26 cellular contexts compared by ENCODE assay signal in genomic region chr4:110702326-110702725, GRCh38.
DNase-seq lines count a peak whose midpoint lies in the region; ATAC-seq, FAIRE-seq and TF ChIP-seq lines count a peak whose summit lies in the region.
"Had no signal": no experiment of that assay in that cellular context is flagged by ENCODE, and none has a peak within 500 bp of the region (broad histone marks: within the 10 kb centered on the region; RNA-seq: fewer than 3 reads in every experiment).

No MANE protein-coding gene starts in this region.

- H3K27me3 ChIP-seq in endodermal cell (ENCODE audit: control insufficient read depth, insufficient read depth, low read length, poor library complexity, severe bottlenecking) (peaks cover 45% of the 10 kb centered on the region), mesendoderm (ENCODE audit: insufficient read depth, low read length, poor library complexity) (no peaks in the 10 kb centered on the region)
- H3K27me3 ChIP-seq: BE2C; BLaER1 treated with 17β-estradiol and CSF1 and Interleukin-3, amounts not matched to agents 10 nM and 100 nM had no signal

- no peaks in the 10 kb centered on the region for H3K79me1 ChIP-seq in mesendoderm (ENCODE audit: low read length)

- H3K4me3 ChIP-seq in endodermal cell (ENCODE audit: low read length) (no peak overlapping the region), mesendoderm (ENCODE audit: low read length) (no peak overlapping the region)
- H3K4me3 ChIP-seq: A549; BLaER1 treated with 17β-estradiol and CSF1 and Interleukin-3, amounts not matched to agents 10 nM and 100 nM; GM23248; HAP-1 had no signal

- no peak overlapping the region for H4K8ac ChIP-seq in mesendoderm (ENCODE audit: low read depth, low read length)

- peaks cover 15% of the 10 kb centered on the region for H3K4me1 Mint-ChIP-seq in endodermal cell
- H3K4me1 Mint-ChIP-seq: CD8-positive, alpha-beta memory T cell had no signal

- no peak for FAIRE-seq in HTR-8/SVneo (lab: Jason Lieb, UNC)
- FAIRE-seq: A549, G401.6, GM12892, H54 had no signal

- no peak overlapping the region for H2BK15ac ChIP-seq in mesendoderm (replicated peaks; ENCODE audit: low read depth)

- H3K27ac ChIP-seq in endodermal cell (ENCODE audit: low read depth, low read length) (no peak overlapping the region), mesendoderm (ENCODE audit: low read depth, low read length) (no peak overlapping the region)
- H3K27ac ChIP-seq: A549; BLaER1 treated with 17β-estradiol and CSF1 and Interleukin-3, amounts not matched to agents 10 nM and 100 nM; GM23248 had no signal

- H3K23ac ChIP-seq in mesendoderm (ENCODE audit: low read length), result no peak overlapping the region

- no peak overlapping the region for H3K56ac ChIP-seq in mesendoderm (ENCODE audit: low read length)

- H3K9ac ChIP-seq in endodermal cell (ENCODE audit: extremely low read depth, low read length, poor library complexity, severe bottlenecking), result no peak overlapping the region
- H3K9ac ChIP-seq in mesendoderm (ENCODE audit: low read length), result no peak overlapping the region
- H3K9ac ChIP-seq: BLaER1 treated with 17β-estradiol and CSF1 and Interleukin-3, amounts not matched to agents 10 nM and 100 nM; GM23248 had no signal

- H2AK5ac ChIP-seq in mesendoderm (ENCODE audit: low read length), result no peak overlapping the region

- H3K4me1 ChIP-seq in endodermal cell (ENCODE audit: control insufficient read depth, insufficient read depth, low read length), result no peaks in the 10 kb centered on the region
- no peaks in the 10 kb centered on the region for H3K4me1 ChIP-seq in mesendoderm (ENCODE audit: control insufficient read depth, low read depth, low read length)
- H3K4me1 ChIP-seq: A549, BE2C, HAP-1 had no signal

- no peaks in the 10 kb centered on the region for H3K9me3 ChIP-seq in endodermal cell (ENCODE audit: control insufficient read depth, low read length)
- H3K9me3 ChIP-seq: A549, BE2C, HAP-1 had no signal

- H3K4me2 ChIP-seq in mesendoderm (ENCODE audit: low read length), result no peak overlapping the region
- H3K4me2 ChIP-seq: A549; BLaER1 treated with 17β-estradiol and CSF1 and Interleukin-3, amounts not matched to agents 10 nM and 100 nM had no signal

- H3K36me3 ChIP-seq in endodermal cell (ENCODE audit: control insufficient read depth, insufficient read depth, low read length) (no peaks in the 10 kb centered on the region), mesendoderm (ENCODE audit: control insufficient read depth, insufficient read depth, low read length) (no peaks in the 10 kb centered on the region)
- H3K36me3 ChIP-seq: BE2C; BLaER1 treated with 17β-estradiol and CSF1 and Interleukin-3, amounts not matched to agents 10 nM and 100 nM; HAP-1 had no signal

- no peak overlapping the region for H3K4me3 Mint-ChIP-seq in endodermal cell
- H3K4me3 Mint-ChIP-seq: CD14-positive monocyte; CD4-positive, alpha-beta T cell; CD8-positive, alpha-beta memory T cell; HFFc6 had no signal

- H3K79me2 ChIP-seq in mesendoderm (ENCODE audit: control insufficient read depth, insufficient read depth, low read length), result no peaks in the 10 kb centered on the region

- H3K36me3 Mint-ChIP-seq in endodermal cell (ENCODE audit: low read depth), result no peaks in the 10 kb centered on the region
- H3K36me3 Mint-ChIP-seq: CD14-positive monocyte; CD8-positive, alpha-beta memory T cell had no signal

- H3K9me3 Mint-ChIP-seq in endodermal cell, result no peaks in the 10 kb centered on the region
- H3K9me3 Mint-ChIP-seq: HFFc6 had no signal

- H3K18ac ChIP-seq in mesendoderm (ENCODE audit: low read length), result no peak overlapping the region

- no peak overlapping the region for H3K27ac Mint-ChIP-seq in endodermal cell
- H3K27ac Mint-ChIP-seq: CD14-positive monocyte; CD4-positive, alpha-beta T cell; CD8-positive, alpha-beta memory T cell; HFFc6 had no signal

- no peak overlapping the region for H4K5ac ChIP-seq in mesendoderm (ENCODE audit: low read length)

- peak; percentile 47 for TF ChIP-seq CTCF in endodermal cell (conservative IDR thresholded peaks at IDR 0.05)

- no peak overlapping the region for H2BK5ac ChIP-seq in mesendoderm (ENCODE audit: low read length)

- DNase-seq in ELF-1 (ENCODE audit: low read depth, low spot score), result peak; percentile 7
- DNase-seq in NCI-H82 treated with DMSO at 0.1 percent for 48 hours (lab: John Stamatoyannopoulos, UW; ENCODE audit: unreplicated experiment), result peak; percentile 1
- DNase-seq in endodermal cell, result peak; percentile 59
- peak; percentile 33 for DNase-seq in mesendoderm
- DNase-seq in HTR-8/SVneo (ENCODE audit: insufficient read length, low spot score), result no peak
- DNase-seq in HUDEP-2 (lab: John Stamatoyannopoulos, UW; ENCODE audit: unreplicated experiment in 76 of 76), result no peak
- DNase-seq in NOMO-1 (lab: John Stamatoyannopoulos, UW; ENCODE audit: unreplicated experiment in 2 of 2), result no peak
- DNase-seq: 8988T; ACHN; AML-193; BE2C; Calu3; CD4-positive, alpha-beta T cell; CD8-positive, alpha-beta memory T cell; DMS53; DMS79 treated with DMSO at 0.1 percent for 48 hours; GM23248; HFFc6 had no signal

- WGBS in endodermal cell (ENCODE audit: insufficient coverage in 1 of 2, insufficient read length in 1 of 2), 2 experiments, result 77 to 83% methylated on average over 6 of the region's 6 CpGs
- WGBS in mesendoderm (ENCODE audit: extremely low coverage, insufficient coverage, low lambda C conversion rate), result no CpG with 5 or more reads among the region's 6 CpGs

- H3K27me3 Mint-ChIP-seq in endodermal cell (ENCODE audit: insufficient read depth), result peaks cover 47% of the 10 kb centered on the region

- no peak overlapping the region for H2BK120ac ChIP-seq in mesendoderm (ENCODE audit: low read depth, low read length)

- no peak overlapping the region for H3K4ac ChIP-seq in mesendoderm (ENCODE audit: low read depth, low read length)

- no peak for ATAC-seq in HG02840 (IDR thresholded peaks at IDR 0.05; ENCODE audit: low FRiP score, unreplicated experiment)
- ATAC-seq: A549 had no signal

Comparison
In these comparisons a context has a peak if more than half of its experiments do, and no peak if none do; other contexts are left out.
1. DNase-seq: peak in ELF-1 (single experiment), NCI-H82 treated with DMSO at 0.1 percent for 48 hours (single experiment), endodermal cell (single experiment) and mesendoderm (single experiment); none in HTR-8/SVneo (single experiment), HUDEP-2 (0 of 76) and NOMO-1 (0 of 2).